Comparison of ENCODE assay signal across 8 cellular contexts in genomic region chr17:60036796-60037677, GRCh38. TPM values are rescaled to one million over a fixed set of nuclear protein-coding genes. Genes with fewer than 3 reads are reported as not detected.
DNase-seq lines count a peak whose midpoint lies in the region; ATAC-seq and TF ChIP-seq lines count a peak whose summit lies in the region.

No MANE protein-coding gene starts in this region.

- CTCF ChIA-PET in CD8-positive, alpha-beta T cell (lab: Charles Lee) = interaction anchor here (0.6 to 6.0 kb wide), 15 partner anchors 10 to 594 kb away, joined by 3 to 58 read pairs (median 4); partner anchors contain the start of genes RNFT1 and RPS6KB1

- no peak overlapping the region for H3K4me3 Mint-ChIP-seq in CD8-positive, alpha-beta T cell

- H3K4me1 Mint-ChIP-seq in CD8-positive, alpha-beta T cell (ENCODE audit: low read depth) = peaks cover 4% of the 10 kb centered on the region

- H3K4me3 ChIP-seq in CD8-positive, alpha-beta T cell (ENCODE audit: low read depth, low read length) = no peak overlapping the region
- no peak overlapping the region for H3K4me3 ChIP-seq in adrenal gland
- no peak overlapping the region for H3K4me3 ChIP-seq in right atrium auricular region
- H3K4me3 ChIP-seq in retinal pigment epithelial cell (ENCODE audit: low read length) = no peak overlapping the region

- peaks cover 4% of the 10 kb centered on the region for H3K36me3 Mint-ChIP-seq in CD8-positive, alpha-beta T cell

- no peaks in the 10 kb centered on the region for H3K36me3 ChIP-seq in CD8-positive, alpha-beta T cell (ENCODE audit: insufficient read depth, low read length)
- H3K36me3 ChIP-seq in adrenal gland (replicated peaks in 1 of 2) (peaks cover 0 to 1% of the 10 kb centered on the region in 2 donors), right atrium auricular region (no peaks in the 10 kb centered on the region)

- H3K27ac Mint-ChIP-seq in CD8-positive, alpha-beta T cell = no peak overlapping the region

- H3K9me3 ChIP-seq in CD8-positive, alpha-beta T cell (ENCODE audit: low read length) = no peaks in the 10 kb centered on the region
- no peaks in the 10 kb centered on the region for H3K9me3 ChIP-seq in adrenal gland (replicated peaks in 1 of 3)
- no peaks in the 10 kb centered on the region for H3K9me3 ChIP-seq in right atrium auricular region

- TF ChIP-seq POLR2A in adrenal gland (IDR thresholded peaks at IDR 0.05) = no peak

- H3K4me1 ChIP-seq in CD8-positive, alpha-beta T cell (ENCODE audit: insufficient read depth, low read length) = peaks cover 3% of the 10 kb centered on the region
- peaks cover 0 to 11% of the 10 kb centered on the region in 2 donors for H3K4me1 ChIP-seq in adrenal gland (replicated peaks in 1 of 2)
- H3K4me1 ChIP-seq in right atrium auricular region = peaks cover 0 to 7% of the 10 kb centered on the region in 2 donors

- POLR2A ChIA-PET in CD8-positive, alpha-beta T cell (lab: Charles Lee) = no interaction called here

- H3K9me3 Mint-ChIP-seq in CD8-positive, alpha-beta T cell = no peaks in the 10 kb centered on the region

- intact Hi-C loops in CD8-positive, alpha-beta T cell (cut with DNase I, micrococcal nuclease) = loop anchor here (5.0 to 10.0 kb wide), 4 partner anchors 75 to 282 kb away; partner anchors contain the start of gene RNFT1 (in 1 of the 2)
- intact Hi-C loops in adrenal gland (cut with DNase I) = loop anchor here in 1 of 2 donors (5.0 kb wide), 1 partner anchor 395 kb away; no protein-coding TSS in a partner anchor

- no peak overlapping the region for H3K27ac ChIP-seq in CD8-positive, alpha-beta T cell (ENCODE audit: low read depth, low read length)
- H3K27ac ChIP-seq in adrenal gland (no peak overlapping the region), right atrium auricular region (no peak overlapping the region)

- H3K27me3 ChIP-seq in CD8-positive, alpha-beta T cell (ENCODE audit: insufficient read depth, low read length) = no peaks in the 10 kb centered on the region
- H3K27me3 ChIP-seq in adrenal gland (no peaks in the 10 kb centered on the region), right atrium auricular region (peaks cover 0 to 4% of the 10 kb centered on the region in 2 donors)

- DNase-seq in CD8-positive, alpha-beta T cell = peak; percentile 29 to 78 (median 65)
- peak; percentile 86 for DNase-seq in NCI-H1436 (lab: John Stamatoyannopoulos, UW)
- peak; percentile 35 to 74 (median 57) for DNase-seq in T-helper 1 cell
- peak; percentile 52 to 80 (median 72) for DNase-seq in adrenal gland
- DNase-seq in right atrium auricular region (ENCODE audit: low spot score) = peak; percentile 70
- DNase-seq in retinal pigment epithelial cell (ENCODE audit: low read depth) = peak; percentile 34
- no peak for DNase-seq in NCI-H187 treated with DMSO at 0.1 percent for 48 hours (lab: John Stamatoyannopoulos, UW)

- WGBS in adrenal gland, 4 donors = 32 to 44% (median 34%) methylated on average over 12 to 20 of the region's 20 CpGs

- ATAC-seq in CD8-positive, alpha-beta T cell = peak; percentile 98
- ATAC-seq in GM21723 (IDR thresholded peaks at IDR 0.05; ENCODE audit: unreplicated experiment) = peak; percentile 86

- TF ChIP-seq CTCF in CD8-positive, alpha-beta T cell (IDR thresholded peaks at IDR 0.05) = peak; percentile 76
- peak; percentile 66 to 91 (median 76) for TF ChIP-seq CTCF in adrenal gland (IDR thresholded peaks at IDR 0.05)
- peak; percentile 89 to 90 for TF ChIP-seq CTCF in right atrium auricular region (IDR thresholded peaks at IDR 0.05)
- peak; percentile 98 for TF ChIP-seq CTCF in retinal pigment epithelial cell (conservative IDR thresholded peaks at IDR 0.05; ENCODE audit: low read depth, low read length)

- H3K27me3 Mint-ChIP-seq in CD8-positive, alpha-beta T cell (ENCODE audit: low read depth) = peaks cover 6% of the 10 kb centered on the region

RNA-seq across cellular contexts. Expression of gene HEATR6, which starts 41.7 kb away (rescaled TPM):
- total RNA-seq in CD8-positive, alpha-beta T cell = 1 to 10 TPM; 8.8 to 9.1 TPM
- 10 to 100 TPM; 18.8 to 30.3 (median 25.0) TPM for total RNA-seq in adrenal gland
- polyA plus RNA-seq in adrenal gland = 10 to 100 TPM; 14.3 to 22.8 (median 15.4) TPM
- 10 to 100 TPM; 11.4 to 19.0 TPM for total RNA-seq in right atrium auricular region
